In genomic region chr11:107915229-107915628, GRCh38 we compare ENCODE assay signal across 24 cellular contexts. TPM values are rescaled to one million over a fixed set of nuclear protein-coding genes. Genes with fewer than 3 reads are reported as not detected.
DNase-seq lines count a peak whose midpoint lies in the region; TF ChIP-seq lines count a peak whose summit lies in the region.
"Had no signal": no experiment of that assay in that cellular context is flagged by ENCODE, and none has a peak within 500 bp of the region (broad histone marks: within the 10 kb centered on the region; RNA-seq: fewer than 3 reads in every experiment).

No MANE protein-coding gene starts in this region.

- H3K27me3 Mint-ChIP-seq in osteocyte (ENCODE audit: unreplicated experiment), result peaks cover 3% of the 10 kb centered on the region

- H3K4me1 Mint-ChIP-seq in osteocyte (ENCODE audit: unreplicated experiment), result no peaks in the 10 kb centered on the region
- H3K4me1 Mint-ChIP-seq: CD8-positive, alpha-beta memory T cell had no signal

- DNase-seq in osteocyte (ENCODE audit: extremely low spot score, unreplicated experiment) (peak; percentile 64), HK-2 (ENCODE audit: unreplicated experiment) (no peak)
- DNase-seq: 8988T; ACHN; AML-193; BE2C; C1 segment of cervical spinal cord; Caco-2; Calu3; CD4-positive, alpha-beta memory T cell; CD4-positive, alpha-beta T cell; CD4-positive, CD25-positive, alpha-beta regulatory T cell; CD8-positive, alpha-beta memory T cell; CD8-positive, alpha-beta T cell; COR-L47; DMS 273 treated with DMSO at 0.1 percent for 48 hours; DMS153; DMS53; DMS79; DMS79 treated with DMSO at 0.1 percent for 48 hours; DND-41; EL had no signal

- no peak for TF ChIP-seq CTCF in osteocyte (IDR thresholded peaks at IDR 0.05)

- no peaks in the 10 kb centered on the region for H3K36me3 Mint-ChIP-seq in osteocyte (ENCODE audit: unreplicated experiment)
- H3K36me3 Mint-ChIP-seq: CD14-positive monocyte; CD4-positive, alpha-beta memory T cell; CD4-positive, CD25-positive, alpha-beta regulatory T cell; CD8-positive, alpha-beta memory T cell; CD8-positive, alpha-beta T cell had no signal

- no peaks in the 10 kb centered on the region for H3K9me3 Mint-ChIP-seq in osteocyte (ENCODE audit: unreplicated experiment)
- H3K9me3 Mint-ChIP-seq: CD4-positive, alpha-beta memory T cell; CD4-positive, alpha-beta T cell; CD4-positive, CD25-positive, alpha-beta regulatory T cell; CD8-positive, alpha-beta memory T cell; CD8-positive, alpha-beta T cell had no signal

- H3K4me3 Mint-ChIP-seq in osteocyte (ENCODE audit: unreplicated experiment), result no peak overlapping the region
- H3K4me3 Mint-ChIP-seq: B cell; CD14-positive monocyte; CD4-positive, alpha-beta memory T cell; CD4-positive, alpha-beta T cell; CD4-positive, CD25-positive, alpha-beta regulatory T cell; CD8-positive, alpha-beta memory T cell; CD8-positive, alpha-beta T cell had no signal

- H3K27ac Mint-ChIP-seq in osteocyte (ENCODE audit: unreplicated experiment), result no peak overlapping the region
- H3K27ac Mint-ChIP-seq: B cell; CD14-positive monocyte; CD4-positive, alpha-beta memory T cell; CD4-positive, alpha-beta T cell; CD4-positive, CD25-positive, alpha-beta regulatory T cell; CD8-positive, alpha-beta memory T cell; CD8-positive, alpha-beta T cell had no signal

RNA-seq across cellular contexts. Expression of gene RAB39A, which starts 13.0 kb away (rescaled TPM):
- not detected in 2 replicates for total RNA-seq in osteocyte
- total RNA-seq: Calu3; CD4-positive, alpha-beta T cell; CD4-positive, CD25-positive, alpha-beta regulatory T cell; CD8-positive, alpha-beta T cell had no signal

RNA-seq across cellular contexts. Expression of gene SLC35F2, which starts 56.6 kb away (rescaled TPM):
- 3.0 and 3.8 TPM in 2 replicates for total RNA-seq in osteocyte
